Comparison of ENCODE assay signal across 23 cellular contexts in genomic region chr7:46386428-46387399, GRCh38.
DNase-seq lines count a peak whose midpoint lies in the region; ATAC-seq and TF ChIP-seq lines count a peak whose summit lies in the region.
"Had no signal": no experiment of that assay in that cellular context is flagged by ENCODE, and none has a peak within 500 bp of the region (broad histone marks: within the 10 kb centered on the region; RNA-seq: fewer than 3 reads in every experiment).

No MANE protein-coding gene starts in this region.

- intact Hi-C loops in left cardiac atrium (cut with DNase I): no loop called here

- peak; percentile 32 to 38 for DNase-seq in cardiac muscle cell (ENCODE audit: low read depth in 1 of 2, low spot score in 1 of 2)
- no peak for DNase-seq in left cardiac atrium
- peak; percentile 9 for DNase-seq in astrocyte of the spinal cord (ENCODE audit: low read depth, low spot score)
- peak; percentile 67 for DNase-seq in iris pigment epithelial cell (ENCODE audit: low read depth)
- DNase-seq in NOMO-1 (lab: John Stamatoyannopoulos, UW; ENCODE audit: unreplicated experiment in 2 of 2): no peak
- DNase-seq in CD1c-positive myeloid dendritic cell (ENCODE audit: extremely low spot score): no peak
- no peak for DNase-seq in NCI-H146 treated with DMSO at 0.1 percent for 48 hours (lab: John Stamatoyannopoulos, UW; ENCODE audit: unreplicated experiment)
- DNase-seq: activated gamma-delta T cell treated with Interleukin-2 at 50 U/mL for 16 hours; activated T-cell treated with anti-CD3 and anti-CD28 coated beads for 4 hours; C1 segment of cervical spinal cord; DMS 273 treated with DMSO at 0.1 percent for 48 hours; effector memory CD8-positive, alpha-beta T cell; hippocampal formation; islet precursor cell; natural killer cell; NCI-H1092; NCI-H510A treated with DMSO at 0.1 percent for 48 hours; posterior cingulate gyrus; stimulated activated CD4-positive, alpha-beta T cell treated with anti-CD3 and anti-CD28 coated beads, Interleukin-4, amount 100 ng/mL, for 1 hour; stimulated activated naive CD8-positive, alpha-beta T cell treated with anti-CD3 and anti-CD28 coated beads, Interleukin-15, amount 100 ng/mL, for 72 hours; upper lobe of left lung had no signal

- no peak for TF ChIP-seq CTCF in cardiac muscle cell (IDR thresholded peaks at IDR 0.05; ENCODE audit: low read depth, low read length)
- TF ChIP-seq CTCF in astrocyte of the spinal cord (IDR thresholded peaks at IDR 0.05; ENCODE audit: low read depth, low read length): no peak

- no peaks in the 10 kb centered on the region for H3K36me3 ChIP-seq in cardiac muscle cell
- H3K36me3 ChIP-seq: upper lobe of left lung had no signal

- no peaks in the 10 kb centered on the region for H3K9me3 ChIP-seq in cardiac muscle cell (ENCODE audit: low read depth)
- H3K9me3 ChIP-seq: upper lobe of left lung had no signal

- in situ Hi-C loops in astrocyte of the spinal cord (cut with HindIII; ENCODE audit: low sequenced_read_pairs): no loop called here

- H3K4me1 ChIP-seq in cardiac muscle cell (ENCODE audit: low read depth): peaks cover 24% of the 10 kb centered on the region
- H3K4me1 ChIP-seq: upper lobe of left lung had no signal

- peak overlapping the region; percentile 84 for H3K27ac ChIP-seq in cardiac muscle cell
- H3K27ac ChIP-seq: KMS-11, upper lobe of left lung had no signal

- no peaks in the 10 kb centered on the region for H3K27me3 ChIP-seq in cardiac muscle cell
- H3K27me3 ChIP-seq: upper lobe of left lung had no signal

- no peak for ATAC-seq in left cardiac atrium
- no peak for ATAC-seq in HG02571 (IDR thresholded peaks at IDR 0.05; ENCODE audit: unreplicated experiment)
- ATAC-seq: effector memory CD8-positive, alpha-beta T cell; natural killer cell; stimulated activated naive CD8-positive, alpha-beta T cell treated with anti-CD3 and anti-CD28 coated beads, Interleukin-15, amount 100 ng/mL, for 72 hours had no signal

- H3K4me3 ChIP-seq in cardiac muscle cell: no peak overlapping the region
- H3K4me3 ChIP-seq in astrocyte of the spinal cord (ENCODE audit: low read depth, low read length): no peak overlapping the region
- H3K4me3 ChIP-seq: upper lobe of left lung had no signal

Comparison
In these comparisons a context has a peak if more than half of its experiments do, and no peak if none do; other contexts are left out.
1. DNase-seq: peak in cardiac muscle cell (2 of 2), astrocyte of the spinal cord (single experiment) and iris pigment epithelial cell (single experiment); none in left cardiac atrium (single experiment), NOMO-1 (0 of 2), CD1c-positive myeloid dendritic cell (single experiment) and NCI-H146 treated with DMSO at 0.1 percent for 48 hours (single experiment).